Comparison of ENCODE assay signal across 1 cellular context in the genomic region with DNA sequence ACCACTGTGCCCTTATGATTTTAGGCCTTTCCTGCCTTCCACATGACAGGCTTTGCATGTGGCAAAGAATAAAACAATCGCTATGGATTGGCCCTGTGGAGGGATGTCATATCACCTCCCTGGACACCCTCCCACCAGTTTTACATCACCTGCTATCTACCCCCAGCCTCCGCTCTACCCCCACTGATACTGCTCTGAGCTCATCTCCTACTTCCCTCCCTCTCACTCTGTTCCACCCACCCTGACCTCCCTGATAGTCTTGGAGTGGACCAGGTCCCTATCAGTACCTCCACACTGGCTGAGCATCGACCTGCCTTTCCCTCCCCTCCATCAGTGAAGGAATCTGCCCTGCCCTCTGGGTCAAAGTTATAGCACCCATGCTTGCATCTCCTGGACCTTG.
TF ChIP-seq lines count a peak whose summit lies in the region.

No MANE protein-coding gene starts in this region.

TF ChIP-seq in IMR-90, 13 proteins besides CTCF, POLR2A, EP300 and RAD21 (continued from another document):
- no peak for TF ChIP-seq BHLHE40 (IDR thresholded peaks at IDR 0.05; ENCODE audit: low read depth, low read length)
- no peak for TF ChIP-seq MAZ (IDR thresholded peaks at IDR 0.05; ENCODE audit: borderline replicate concordance, low read depth, low read length)
- no peak for TF ChIP-seq CHD1 (IDR thresholded peaks at IDR 0.05; ENCODE audit: low read depth, low read length)
- TF ChIP-seq, protein P1, sequence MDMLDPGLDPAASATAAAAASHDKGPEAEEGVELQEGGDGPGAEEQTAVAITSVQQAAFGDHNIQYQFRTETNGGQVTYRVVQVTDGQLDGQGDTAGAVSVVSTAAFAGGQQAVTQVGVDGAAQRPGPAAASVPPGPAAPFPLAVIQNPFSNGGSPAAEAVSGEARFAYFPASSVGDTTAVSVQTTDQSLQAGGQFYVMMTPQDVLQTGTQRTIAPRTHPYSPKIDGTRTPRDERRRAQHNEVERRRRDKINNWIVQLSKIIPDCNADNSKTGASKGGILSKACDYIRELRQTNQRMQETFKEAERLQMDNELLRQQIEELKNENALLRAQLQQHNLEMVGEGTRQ (IDR thresholded peaks at IDR 0.05; ENCODE audit: low read depth, low read length): no peak
TF ChIP-seq in IMR-90: peak in this region for 0.
